In genomic region chr15:98803228-98804056, GRCh38 we compare ENCODE assay signal across 14 cellular contexts.
DNase-seq lines count a peak whose midpoint lies in the region; TF ChIP-seq lines count a peak whose summit lies in the region.
"Had no signal": no experiment of that assay in that cellular context is flagged by ENCODE, and none has a peak within 500 bp of the region (broad histone marks: within the 10 kb centered on the region; RNA-seq: fewer than 3 reads in every experiment).

No MANE protein-coding gene starts in this region.

- no peaks in the 10 kb centered on the region for H3K27me3 ChIP-seq in brain microvascular endothelial cell (replicated peaks)
- H3K27me3 ChIP-seq: spleen had no signal

- H3K27ac ChIP-seq in C4-2B (peak overlapping the region; percentile 51), brain microvascular endothelial cell (no peak overlapping the region)
- H3K27ac ChIP-seq: HL-60, spleen had no signal

- H3K36me3 ChIP-seq in brain microvascular endothelial cell (replicated peaks), result no peaks in the 10 kb centered on the region
- H3K36me3 ChIP-seq: spleen had no signal

- in situ Hi-C loops in brain microvascular endothelial cell (cut with HindIII; ENCODE audit: low pct_ligation_motif_present, low sequenced_read_pairs) (no loop called here), GM13976 (cut with MboI; ENCODE audit: low sequenced_read_pairs, unreplicated experiment) (no loop called here)

- no peak overlapping the region for H3K4me3 ChIP-seq in brain microvascular endothelial cell (ENCODE audit: low read depth, low read length)
- H3K4me3 ChIP-seq: spleen had no signal

- DNase-seq in LoVo (ENCODE audit: low spot score) (peak; percentile 34), brain microvascular endothelial cell (peak; percentile 63), islet precursor cell (peak; percentile 44), GM13976 (ENCODE audit: low spot score) (no peak), NCI-H128 (lab: John Stamatoyannopoulos, UW; ENCODE audit: unreplicated experiment) (no peak), anterior cingulate cortex (lab: John Stamatoyannopoulos, UW) (no peak), NCI-H446 treated with DMSO at 0.1 percent for 48 hours (lab: John Stamatoyannopoulos, UW) (no peak)
- DNase-seq: NCI-H146; NCI-H510A treated with DMSO at 0.1 percent for 48 hours; OCI-M1; spleen; stimulated activated naive CD4-positive, alpha-beta T cell treated with Interleukin-2 at 50 U/mL for 16 hours had no signal

- TF ChIP-seq CTCF in C4-2B (conservative IDR thresholded peaks at IDR 0.05) (no peak), brain microvascular endothelial cell (IDR thresholded peaks at IDR 0.05; ENCODE audit: low read depth, low read length, missing control alignments) (no peak), GM13976 (IDR thresholded peaks at IDR 0.05; ENCODE audit: borderline replicate concordance, control extremely low read depth, extremely low read depth, insufficient read depth, missing control alignments) (no peak)

Comparison
In these comparisons a context has a peak if more than half of its experiments do, and no peak if none do; other contexts are left out.
1. DNase-seq: peak in LoVo (single experiment), brain microvascular endothelial cell (single experiment) and islet precursor cell (single experiment); none in GM13976 (single experiment), NCI-H128 (single experiment), anterior cingulate cortex (0 of 58) and NCI-H446 treated with DMSO at 0.1 percent for 48 hours (single experiment).